24 cellular contexts compared by ENCODE assay signal in the genomic region with DNA sequence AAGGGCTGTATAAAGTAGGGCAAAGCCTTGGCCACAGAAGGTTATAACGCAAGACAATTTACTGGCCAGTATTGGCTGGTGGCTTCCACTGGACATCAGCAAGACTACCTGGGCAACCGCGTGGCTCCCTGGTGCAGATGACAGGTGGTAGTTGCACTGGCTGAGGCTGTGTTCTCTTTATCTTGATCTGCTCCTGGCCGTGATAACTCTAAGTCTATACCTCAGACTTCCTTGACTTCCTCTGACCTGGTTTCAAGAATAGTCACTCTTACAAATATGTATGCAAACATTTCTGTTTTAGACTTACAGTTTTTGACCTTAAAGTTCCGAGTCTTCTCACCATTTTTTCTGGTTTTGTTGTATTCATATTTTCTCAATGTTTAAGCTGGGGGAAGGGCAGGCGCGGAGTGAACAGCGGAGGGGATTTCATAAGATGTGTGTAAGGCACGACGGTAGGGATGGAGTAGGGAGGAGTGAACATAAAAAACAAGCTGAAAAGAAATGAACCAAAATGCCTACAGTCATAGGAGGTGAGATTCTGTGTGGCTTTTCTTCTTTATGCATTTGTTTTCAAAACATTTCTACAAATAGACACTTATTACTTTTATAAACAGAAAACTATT. TPM values are rescaled to one million over a fixed set of nuclear protein-coding genes. Genes with fewer than 3 reads are reported as not detected.
DNase-seq lines count a peak whose midpoint lies in the region; ATAC-seq and TF ChIP-seq lines count a peak whose summit lies in the region.
"Had no signal": no experiment of that assay in that cellular context is flagged by ENCODE, and none has a peak within 500 bp of the region (broad histone marks: within the 10 kb centered on the region; RNA-seq: fewer than 3 reads in every experiment).

No MANE protein-coding gene starts in this region.

- no peak overlapping the region for H3K4me3 ChIP-seq in CD8-positive, alpha-beta T cell (ENCODE audit: low read depth, low read length)
- no peak overlapping the region for H3K4me3 ChIP-seq in gastrocnemius medialis
- H3K4me3 ChIP-seq: heart right ventricle, PC-9, psoas muscle had no signal

- no peaks in the 10 kb centered on the region for H3K36me3 ChIP-seq in CD8-positive, alpha-beta T cell (ENCODE audit: insufficient read depth, low read length)
- no peaks in the 10 kb centered on the region for H3K36me3 ChIP-seq in gastrocnemius medialis
- H3K36me3 ChIP-seq: heart right ventricle had no signal

- in situ Hi-C loops in gastrocnemius medialis (cut with MboI; ENCODE audit: low sequenced_read_pairs in 4 of 4): loop anchor here in 2 of 4 donors (25.0 kb wide), 2 partner anchors 191 to 509 kb away; no protein-coding TSS in a partner anchor

- H3K9me3 Mint-ChIP-seq in activated CD4-positive, alpha-beta memory T cell treated with anti-CD3 and anti-CD28 coated beads, Interleukin-2, amount 10 ng/mL, durations not matched to agents 7 days and 5 days: no peaks in the 10 kb centered on the region
- H3K9me3 Mint-ChIP-seq in activated CD4-positive, alpha-beta memory T cell treated with anti-CD3 and anti-CD28 coated beads for 36 hours: no peaks in the 10 kb centered on the region
- no peaks in the 10 kb centered on the region for H3K9me3 Mint-ChIP-seq in CD8-positive, alpha-beta T cell
- H3K9me3 Mint-ChIP-seq in natural killer cell: no peaks in the 10 kb centered on the region

- H3K27ac ChIP-seq in CD8-positive, alpha-beta T cell (ENCODE audit: low read depth, low read length): no peak overlapping the region
- no peak overlapping the region for H3K27ac ChIP-seq in gastrocnemius medialis
- H3K27ac ChIP-seq: PC-9, psoas muscle had no signal

- ATAC-seq in CD8-positive, alpha-beta T cell: peak; percentile 49
- ATAC-seq in T-helper 17 cell (peak; percentile 91), natural killer cell (peak; percentile 61 to 71 (median 66)), gastrocnemius medialis (no peak)
- ATAC-seq: heart right ventricle, left cardiac atrium, psoas muscle had no signal

- H3K27me3 ChIP-seq in CD8-positive, alpha-beta T cell (ENCODE audit: insufficient read depth, low read length): no peaks in the 10 kb centered on the region
- no peaks in the 10 kb centered on the region for H3K27me3 ChIP-seq in gastrocnemius medialis
- H3K27me3 ChIP-seq: heart right ventricle had no signal

- H3K9me3 ChIP-seq in CD8-positive, alpha-beta T cell (ENCODE audit: low read length): no peaks in the 10 kb centered on the region
- H3K9me3 ChIP-seq in T-helper 17 cell (ENCODE audit: control insufficient read depth, low read length, poor library complexity, severe bottlenecking): no peaks in the 10 kb centered on the region
- no peaks in the 10 kb centered on the region for H3K9me3 ChIP-seq in gastrocnemius medialis
- H3K9me3 ChIP-seq: Caco-2, heart right ventricle, psoas muscle had no signal

- no peak for TF ChIP-seq CTCF in CD8-positive, alpha-beta T cell (IDR thresholded peaks at IDR 0.05)
- no peak for TF ChIP-seq CTCF in natural killer cell (IDR thresholded peaks at IDR 0.05)
- no peak for TF ChIP-seq CTCF in gastrocnemius medialis (IDR thresholded peaks at IDR 0.05 in 4 of 5, conservative IDR thresholded peaks at IDR 0.05 in 1 of 5)

- intact Hi-C loops in activated CD4-positive, alpha-beta memory T cell treated with anti-CD3 and anti-CD28 coated beads for 36 hours (cut with micrococcal nuclease): no loop called here
- intact Hi-C loops in CD8-positive, alpha-beta T cell (cut with DNase I, micrococcal nuclease): no loop called here
- intact Hi-C loops in natural killer cell (cut with micrococcal nuclease) (no loop called here), gastrocnemius medialis (cut with DNase I; ENCODE audit: low total_unique reads) (no loop called here)

- H3K4me1 ChIP-seq in CD8-positive, alpha-beta T cell (ENCODE audit: insufficient read depth, low read length): no peaks in the 10 kb centered on the region
- peaks cover 3 to 15% of the 10 kb centered on the region in 2 donors for H3K4me1 ChIP-seq in gastrocnemius medialis

- H3K4me3 Mint-ChIP-seq in activated CD4-positive, alpha-beta memory T cell treated with anti-CD3 and anti-CD28 coated beads, Interleukin-2, amount 10 ng/mL, durations not matched to agents 7 days and 5 days: no peak overlapping the region
- no peak overlapping the region for H3K4me3 Mint-ChIP-seq in activated CD4-positive, alpha-beta memory T cell treated with anti-CD3 and anti-CD28 coated beads for 36 hours
- H3K4me3 Mint-ChIP-seq in CD8-positive, alpha-beta T cell: peak overlapping the region; percentile 15
- H3K4me3 Mint-ChIP-seq in T-helper 17 cell: peak overlapping the region; percentile 91
- H3K4me3 Mint-ChIP-seq in natural killer cell: peak overlapping the region; percentile 69
- H3K4me3 Mint-ChIP-seq: activated naive CD8-positive, alpha-beta T cell had no signal

- DNase-seq in activated CD4-positive, alpha-beta memory T cell treated with anti-CD3 and anti-CD28 coated beads, Interleukin-2, amount 10 ng/mL, durations not matched to agents 7 days and 5 days: no peak
- DNase-seq in activated CD4-positive, alpha-beta memory T cell treated with anti-CD3 and anti-CD28 coated beads for 36 hours: no peak
- no peak for DNase-seq in CD8-positive, alpha-beta T cell
- DNase-seq in T-helper 17 cell (no peak), natural killer cell (no peak), gastrocnemius medialis (no peak), NCI-H1092 treated with DMSO at 0.1 percent for 48 hours (lab: John Stamatoyannopoulos, UW) (no peak), NCI-H1417 treated with DMSO at 0.1 percent for 48 hours (lab: John Stamatoyannopoulos, UW) (no peak)
- DNase-seq: activated CD4-positive, CD25-positive, alpha-beta regulatory T cell; AML-193; Caco-2; DMS79 treated with DMSO at 0.1 percent for 48 hours; effector CD8-positive, alpha-beta T cell; erythroblast; foreskin fibroblast; HCEC 1CT; heart right ventricle; left cardiac atrium; PC-9; psoas muscle; Right ventricle myocardium superior had no signal

- H3K36me3 Mint-ChIP-seq in activated CD4-positive, alpha-beta memory T cell treated with anti-CD3 and anti-CD28 coated beads, Interleukin-2, amount 10 ng/mL, durations not matched to agents 7 days and 5 days (ENCODE audit: low read depth): no peaks in the 10 kb centered on the region
- H3K36me3 Mint-ChIP-seq in activated CD4-positive, alpha-beta memory T cell treated with anti-CD3 and anti-CD28 coated beads for 36 hours: no peaks in the 10 kb centered on the region
- no peaks in the 10 kb centered on the region for H3K36me3 Mint-ChIP-seq in CD8-positive, alpha-beta T cell
- no peaks in the 10 kb centered on the region for H3K36me3 Mint-ChIP-seq in T-helper 17 cell (ENCODE audit: low read depth)
- no peaks in the 10 kb centered on the region for H3K36me3 Mint-ChIP-seq in natural killer cell
- H3K36me3 Mint-ChIP-seq: activated naive CD8-positive, alpha-beta T cell had no signal

- POLR2A ChIA-PET in activated CD4-positive, alpha-beta memory T cell treated with anti-CD3 and anti-CD28 coated beads, Interleukin-2, amount 10 ng/mL, durations not matched to agents 7 days and 5 days (lab: Charles Lee): interaction anchor here (1.2 kb wide), 1 partner anchor 18 kb away, joined by 4 read pairs; the partner anchor contains the start of gene PLD1
- POLR2A ChIA-PET in activated CD4-positive, alpha-beta memory T cell treated with anti-CD3 and anti-CD28 coated beads for 36 hours (lab: Charles Lee): no interaction called here
- POLR2A ChIA-PET in CD8-positive, alpha-beta T cell (lab: Charles Lee): no interaction called here

- H3K4me1 Mint-ChIP-seq in activated CD4-positive, alpha-beta memory T cell treated with anti-CD3 and anti-CD28 coated beads, Interleukin-2, amount 10 ng/mL, durations not matched to agents 7 days and 5 days: peaks cover 12% of the 10 kb centered on the region
- H3K4me1 Mint-ChIP-seq in activated CD4-positive, alpha-beta memory T cell treated with anti-CD3 and anti-CD28 coated beads for 36 hours (ENCODE audit: low read depth): peaks cover 9% of the 10 kb centered on the region
- peaks cover 2% of the 10 kb centered on the region for H3K4me1 Mint-ChIP-seq in CD8-positive, alpha-beta T cell (ENCODE audit: low read depth)
- H3K4me1 Mint-ChIP-seq in T-helper 17 cell (peaks cover 30% of the 10 kb centered on the region), natural killer cell (peaks cover 17 to 19% of the 10 kb centered on the region in 2 donors)

- peak overlapping the region; percentile 3 for H3K27ac Mint-ChIP-seq in activated CD4-positive, alpha-beta memory T cell treated with anti-CD3 and anti-CD28 coated beads, Interleukin-2, amount 10 ng/mL, durations not matched to agents 7 days and 5 days
- no peak overlapping the region for H3K27ac Mint-ChIP-seq in activated CD4-positive, alpha-beta memory T cell treated with anti-CD3 and anti-CD28 coated beads for 36 hours
- H3K27ac Mint-ChIP-seq in CD8-positive, alpha-beta T cell: peak overlapping the region; percentile 52
- H3K27ac Mint-ChIP-seq in T-helper 17 cell (peak overlapping the region; percentile 97), natural killer cell (peak overlapping the region; percentile 1 to 37)
- H3K27ac Mint-ChIP-seq: activated naive CD8-positive, alpha-beta T cell had no signal

- TF ChIP-seq POLR2A in gastrocnemius medialis (IDR thresholded peaks at IDR 0.05): no peak

- peaks cover 16% of the 10 kb centered on the region for H3K27me3 Mint-ChIP-seq in activated CD4-positive, alpha-beta memory T cell treated with anti-CD3 and anti-CD28 coated beads, Interleukin-2, amount 10 ng/mL, durations not matched to agents 7 days and 5 days
- peaks cover 4% of the 10 kb centered on the region for H3K27me3 Mint-ChIP-seq in activated CD4-positive, alpha-beta memory T cell treated with anti-CD3 and anti-CD28 coated beads for 36 hours
- peaks cover 16% of the 10 kb centered on the region for H3K27me3 Mint-ChIP-seq in CD8-positive, alpha-beta T cell (ENCODE audit: low read depth)
- H3K27me3 Mint-ChIP-seq in T-helper 17 cell: peaks cover 4% of the 10 kb centered on the region
- H3K27me3 Mint-ChIP-seq in natural killer cell (ENCODE audit: low read depth in 2 of 2): peaks cover 5 to 17% of the 10 kb centered on the region in 2 donors

- CTCF ChIA-PET in activated CD4-positive, alpha-beta memory T cell treated with anti-CD3 and anti-CD28 coated beads, Interleukin-2, amount 10 ng/mL, durations not matched to agents 7 days and 5 days (lab: Charles Lee): interaction anchor here (1.1 to 2.8 kb wide), 4 partner anchors 13 to 505 kb away, joined by 3 to 14 read pairs (median 4); partner anchors contain the start of gene PLD1
- CTCF ChIA-PET in activated CD4-positive, alpha-beta memory T cell treated with anti-CD3 and anti-CD28 coated beads for 36 hours (lab: Charles Lee): interaction anchor here (3.4 kb wide), 1 partner anchor 55 kb away, joined by 16 read pairs; no protein-coding TSS in a partner anchor
- CTCF ChIA-PET in CD8-positive, alpha-beta T cell (lab: Charles Lee): interaction anchor here (1.3 to 1.4 kb wide), 2 partner anchors 56 to 514 kb away, joined by 3 to 4 read pairs; no protein-coding TSS in a partner anchor

RNA-seq across cellular contexts. Expression of gene TMEM212, which starts 15.2 kb away (rescaled TPM):
- not detected for total RNA-seq in activated CD4-positive, alpha-beta memory T cell treated with anti-CD3 and anti-CD28 coated beads, Interleukin-2, amount 10 ng/mL, durations not matched to agents 7 days and 5 days
- not detected for total RNA-seq in activated CD4-positive, alpha-beta memory T cell treated with anti-CD3 and anti-CD28 coated beads for 36 hours
- not detected for total RNA-seq in CD8-positive, alpha-beta T cell
- not detected for total RNA-seq in T-helper 17 cell
- total RNA-seq in natural killer cell: not detected
- not detected for total RNA-seq in gastrocnemius medialis
- total RNA-seq: Caco-2, cerebellum, heart right ventricle, left cardiac atrium, LHCN-M2, PC-9, psoas muscle, Right ventricle myocardium superior had no signal

RNA-seq across cellular contexts. Expression of gene PLD1, which starts 17.7 kb away (rescaled TPM):
- total RNA-seq in activated CD4-positive, alpha-beta memory T cell treated with anti-CD3 and anti-CD28 coated beads, Interleukin-2, amount 10 ng/mL, durations not matched to agents 7 days and 5 days: 1 to 10 TPM; 3.1 to 4.1 TPM
- total RNA-seq in activated CD4-positive, alpha-beta memory T cell treated with anti-CD3 and anti-CD28 coated beads for 36 hours: 1 to 10 TPM in 1 of 2 experiments, under 1 TPM in 1; 0.99 to 1.4 TPM
- total RNA-seq in CD8-positive, alpha-beta T cell: 1 to 10 TPM; 1.1 to 1.6 TPM
- total RNA-seq in T-helper 17 cell (1 to 10 TPM; 6.2 to 9.4 TPM), natural killer cell (10 to 100 TPM; 13.2 to 26.3 (median 17.1) TPM), gastrocnemius medialis (1 to 10 TPM; 1.9 to 5.6 (median 4.6) TPM)

Comparison
In these comparisons a context has a peak if more than half of its experiments do, and no peak if none do; other contexts are left out.
1. H3K4me3 Mint-ChIP-seq: peak in CD8-positive, alpha-beta T cell (single experiment), T-helper 17 cell (single experiment) and natural killer cell (single experiment); none in activated CD4-positive, alpha-beta memory T cell treated with anti-CD3 and anti-CD28 coated beads, Interleukin-2, amount 10 ng/mL, durations not matched to agents 7 days and 5 days (single experiment) and activated CD4-positive, alpha-beta memory T cell treated with anti-CD3 and anti-CD28 coated beads for 36 hours (single experiment).
2. ATAC-seq: peak in CD8-positive, alpha-beta T cell (single experiment), T-helper 17 cell (single experiment) and natural killer cell (3 of 3); none in gastrocnemius medialis (0 of 2).